Comparison of ENCODE assay signal across 14 cellular contexts in genomic region chr11:35227551-35228341, GRCh38.
DNase-seq lines count a peak whose midpoint lies in the region; ATAC-seq and TF ChIP-seq lines count a peak whose summit lies in the region.
"Had no signal": no experiment of that assay in that cellular context is flagged by ENCODE, and none has a peak within 500 bp of the region (broad histone marks: within the 10 kb centered on the region; RNA-seq: fewer than 3 reads in every experiment).

No MANE protein-coding gene starts in this region.

- peak overlapping the region; percentile 13; the same call in 1 of the 2 replicates for H4K91ac ChIP-seq in IMR-90 (ENCODE audit: insufficient read depth, low read depth, low read length)
- H4K91ac ChIP-seq in neuronal stem cell (ENCODE audit: low read depth, low read length, poor library complexity) = no peak overlapping the region

- dilution Hi-C loops in IMR-90 (cut with HindIII; ENCODE audit: low sequenced_read_pairs, unreplicated experiment) = no loop called here

- H3K9me3 Mint-ChIP-seq in activated naive CD8-positive, alpha-beta T cell (ENCODE audit: low read depth) = peaks cover 5% of the 10 kb centered on the region

- H3K9ac ChIP-seq in IMR-90 (ENCODE audit: low read depth, low read length) = no peak overlapping the region
- no peak overlapping the region for H3K9ac ChIP-seq in neuronal stem cell (ENCODE audit: low read depth, low read length, poor library complexity)
- H3K9ac ChIP-seq: KMS-11 had no signal

- H3K9me3 ChIP-seq in IMR-90 (ENCODE audit: control insufficient read depth, insufficient read depth, low read length) (no peaks in the 10 kb centered on the region), lung (ENCODE audit: control insufficient read depth in 2 of 2, insufficient read depth in 1 of 2, low read length in 1 of 2) (no peaks in the 10 kb centered on the region), neuronal stem cell (replicated peaks in 1 of 2; ENCODE audit: control insufficient read depth in 2 of 2, insufficient read depth in 1 of 2, low read depth in 1 of 2, low read length in 2 of 2) (no peaks in the 10 kb centered on the region)

- no peaks in the 10 kb centered on the region for H3K27me3 ChIP-seq in IMR-90 (ENCODE audit: control insufficient read depth, insufficient read depth, low read length)
- no peaks in the 10 kb centered on the region for H3K27me3 ChIP-seq in lung (ENCODE audit: control insufficient read depth, insufficient read depth)
- H3K27me3 ChIP-seq in neuronal stem cell (ENCODE audit: control insufficient read depth in 3 of 3, insufficient read depth in 3 of 3, low read depth in 1 of 3, low read length in 3 of 3) = no peaks in the 10 kb centered on the region

- H3K23ac ChIP-seq in IMR-90 (ENCODE audit: low read depth, low read length) = peak overlapping the region; percentile 7; the same call in 1 of the 2 replicates
- no peak overlapping the region for H3K23ac ChIP-seq in neuronal stem cell (ENCODE audit: low read depth, low read length, poor library complexity)

- H3K18ac ChIP-seq in IMR-90 (ENCODE audit: low read depth, low read length) = peak overlapping the region; percentile 63; the same call in 1 of the 2 replicates
- no peak overlapping the region for H3K18ac ChIP-seq in neuronal stem cell (ENCODE audit: low read length)

- TF ChIP-seq RAD21 in IMR-90 (IDR thresholded peaks at IDR 0.05; ENCODE audit: low read length) = no peak

- H3K4ac ChIP-seq in IMR-90 (ENCODE audit: low read depth, low read length) (peak overlapping the region; percentile 20; the same call in 1 of the 2 replicates), neuronal stem cell (ENCODE audit: low read length) (no peak overlapping the region)

- H4K5ac ChIP-seq in IMR-90 (ENCODE audit: low read depth, low read length) = peak overlapping the region; percentile 61

- no peak overlapping the region; the same call in 1 of the 2 replicates for H2BK20ac ChIP-seq in IMR-90 (ENCODE audit: low read depth, low read length)

- no peaks in the 10 kb centered on the region for H3K27me3 Mint-ChIP-seq in activated naive CD8-positive, alpha-beta T cell

- H3K27ac ChIP-seq in IMR-90 (ENCODE audit: insufficient read depth, low read length) (peak overlapping the region; percentile 67; the same call in 1 of the 2 replicates), lung (ENCODE audit: low read depth in 1 of 2, low read length in 1 of 2) (peak overlapping the region in 1 of 2 donors; percentile 61), neuronal stem cell (replicated peaks; ENCODE audit: low read length) (no peak overlapping the region)
- H3K27ac ChIP-seq: KMS-11 had no signal

- peak overlapping the region; percentile 73 for H3K27ac Mint-ChIP-seq in activated naive CD8-positive, alpha-beta T cell

- intact Hi-C loops in IMR-90 (cut with micrococcal nuclease) = no loop called here

- no peak overlapping the region for H2AK9ac ChIP-seq in IMR-90 (replicated peaks; ENCODE audit: low read depth, low read length, poor library complexity)

- POLR2A ChIA-PET in IMR-90 (lab: Charles Lee; ENCODE audit: unreplicated experiment) = no interaction called here

- peaks cover 28% of the 10 kb centered on the region for H3K4me1 Mint-ChIP-seq in activated naive CD8-positive, alpha-beta T cell (ENCODE audit: low read depth)

- peak overlapping the region; percentile 62 for H2BK5ac ChIP-seq in IMR-90 (ENCODE audit: low read depth, low read length, poor library complexity, severe bottlenecking)
- H2BK5ac ChIP-seq in neuronal stem cell (ENCODE audit: low read length) = no peak overlapping the region

- H3K4me3 ChIP-seq in IMR-90 (ENCODE audit: insufficient read depth, low read depth, low read length) (no peak overlapping the region), lung (no peak overlapping the region), neuronal stem cell (ENCODE audit: low read length in 2 of 2) (no peak overlapping the region)

- no peak overlapping the region for H3K56ac ChIP-seq in IMR-90 (ENCODE audit: extremely low read depth, insufficient read depth, low read length)

- ATAC-seq in IMR-90 (ENCODE audit: low read depth) = no peak
- ATAC-seq in lung (ENCODE audit: insufficient read depth, low FRiP score) = peak; percentile 66
- no peak for ATAC-seq in GM21423 (IDR thresholded peaks at IDR 0.05; ENCODE audit: unreplicated experiment)

- H2AFZ ChIP-seq in IMR-90 (replicated peaks; ENCODE audit: low read length, poor library complexity) (no peak overlapping the region), neuronal stem cell (ENCODE audit: low read length) (no peak overlapping the region)

- DNase-seq in Ammon's horn (ENCODE audit: low spot score) (peak; percentile 26), IMR-90 (peak; percentile 55), lung (ENCODE audit: low spot score) (no peak), neuronal stem cell (ENCODE audit: low spot score) (no peak), NCI-H1417 (lab: John Stamatoyannopoulos, UW) (no peak), GM13976 (ENCODE audit: low spot score) (no peak)
- DNase-seq: activated T-cell treated with anti-CD3 and anti-CD28 coated beads, Interleukin-2, amount 50 U/mL, for 48 hours; COR-L47; head of caudate nucleus; NCI-H510A treated with DMSO at 0.1 percent for 48 hours; T-helper 2 cell had no signal

- no peak overlapping the region for H2BK120ac ChIP-seq in IMR-90 (ENCODE audit: low read depth, low read length)
- no peak overlapping the region for H2BK120ac ChIP-seq in neuronal stem cell (ENCODE audit: low read depth, low read length)

- H3K4me2 ChIP-seq in IMR-90 (ENCODE audit: low read depth, low read length) = no peak overlapping the region
- no peak overlapping the region for H3K4me2 ChIP-seq in neuronal stem cell (ENCODE audit: insufficient read depth, low read length, poor library complexity, severe bottlenecking)
- H3K4me2 ChIP-seq: KMS-11 had no signal

- no CpG with 5 or more reads among the region's 5 CpGs for WGBS in IMR-90 (ENCODE audit: extremely low coverage in 2 of 2, insufficient read length in 1 of 2), 2 experiments
- 28 to 55% methylated on average over 5 of the region's 5 CpGs for WGBS in lung, 2 donors
- no CpG with 5 or more reads among the region's 5 CpGs for WGBS in neuronal stem cell (ENCODE audit: extremely low coverage in 2 of 2, insufficient read length in 2 of 2, insufficient replicate concordance in 1 of 2), 2 donors

- peaks cover 16% of the 10 kb centered on the region for H3K4me1 ChIP-seq in IMR-90 (ENCODE audit: control insufficient read depth, insufficient read depth, low read length)
- H3K4me1 ChIP-seq in lung (ENCODE audit: control insufficient read depth in 2 of 2, insufficient read depth in 2 of 2, low read length in 2 of 2) = peaks cover 0 to 3% of the 10 kb centered on the region in 2 donors
- peaks cover 6 to 12% of the 10 kb centered on the region in 2 donors for H3K4me1 ChIP-seq in neuronal stem cell (ENCODE audit: control insufficient read depth in 2 of 2, insufficient read depth in 1 of 2, low read depth in 1 of 2, low read length in 2 of 2)

- H4K20me1 ChIP-seq in IMR-90 (ENCODE audit: insufficient read depth, low read length) = no peaks in the 10 kb centered on the region

- no peak overlapping the region for H2BK12ac ChIP-seq in neuronal stem cell (ENCODE audit: low read length)

- H3K36me3 ChIP-seq in IMR-90 (ENCODE audit: control insufficient read depth, insufficient read depth, low read length) = peaks cover 57% of the 10 kb centered on the region
- H3K36me3 ChIP-seq in lung (ENCODE audit: control insufficient read depth in 2 of 2, insufficient read depth in 2 of 2, low read length in 2 of 2) = peaks cover 18 to 19% of the 10 kb centered on the region in 2 donors
- H3K36me3 ChIP-seq in neuronal stem cell (replicated peaks in 1 of 2; ENCODE audit: control insufficient read depth in 2 of 2, insufficient read depth in 2 of 2, low read length in 2 of 2) = no peaks in the 10 kb centered on the region

- H3K79me1 ChIP-seq in IMR-90 (ENCODE audit: low read depth in 1 of 2, low read length in 2 of 2) = peaks cover 6 to 67% of the 10 kb centered on the region in 2 experiments
- no peaks in the 10 kb centered on the region for H3K79me1 ChIP-seq in neuronal stem cell (ENCODE audit: low read depth, low read length)

- H2AK5ac ChIP-seq in IMR-90 (ENCODE audit: low read depth, low read length) (0 out of 2 replicates have a peak overlapping the region, but pooled peaks have one; percentile 11), neuronal stem cell (ENCODE audit: low read depth, low read length) (no peak overlapping the region)

- peaks cover 5% of the 10 kb centered on the region; the same call in 1 of the 2 replicates for H3K9me1 ChIP-seq in IMR-90 (ENCODE audit: insufficient read depth, low read length)

- TF ChIP-seq CTCF in IMR-90 (conservative IDR thresholded peaks at IDR 0.05; ENCODE audit: low read depth, low read length) (no peak), lung (IDR thresholded peaks at IDR 0.05; ENCODE audit: control extremely low read depth, extremely low read depth) (no peak), GM13976 (IDR thresholded peaks at IDR 0.05; ENCODE audit: borderline replicate concordance, control extremely low read depth, extremely low read depth, insufficient read depth, missing control alignments) (no peak)

- peaks cover 60% of the 10 kb centered on the region for H3K36me3 Mint-ChIP-seq in activated naive CD8-positive, alpha-beta T cell

- H4K8ac ChIP-seq in IMR-90 (ENCODE audit: low read depth in 2 of 2, low read length in 2 of 2) (peak overlapping the region; percentile 6 to 44; a peak in 3 of 4 replicates), neuronal stem cell (ENCODE audit: low read depth, low read length) (no peak overlapping the region)

- no TSS peak for BruUV-seq in IMR-90 (replicated peaks; lab: Mats Ljungman, UMichigan)

- in situ Hi-C loops in IMR-90 (cut with MboI; ENCODE audit: low sequenced_read_pairs) (no loop called here), GM13976 (cut with MboI; ENCODE audit: low sequenced_read_pairs, unreplicated experiment) (no loop called here)

- H3K4me3 Mint-ChIP-seq in activated naive CD8-positive, alpha-beta T cell = no peak overlapping the region

- peak overlapping the region; percentile 44; the same call in 1 of the 2 replicates for H3K14ac ChIP-seq in IMR-90 (replicated peaks; ENCODE audit: low read depth, low read length)
- no peak overlapping the region for H3K14ac ChIP-seq in neuronal stem cell (ENCODE audit: low read length)

- TF ChIP-seq POLR2A in IMR-90 (IDR thresholded peaks at IDR 0.05; ENCODE audit: low read depth, low read length) = no peak

- CTCF ChIA-PET in IMR-90 (lab: Yijun Ruan, JAX) = no interaction called here

- no peak overlapping the region for H2BK15ac ChIP-seq in IMR-90 (ENCODE audit: low read depth, low read length)
- H2BK15ac ChIP-seq in neuronal stem cell (ENCODE audit: low read length) = no peak overlapping the region

TF ChIP-seq in IMR-90, 13 proteins besides CTCF, POLR2A, EP300 and RAD21:
- TF ChIP-seq RFX5 (IDR thresholded peaks at IDR 0.05; ENCODE audit: low read depth, low read length) = no peak
- TF ChIP-seq CEBPB (IDR thresholded peaks at IDR 0.05; ENCODE audit: low read depth, low read length) = peak; percentile 82

Comparison
In these comparisons a context has a peak if more than half of its experiments do, and no peak if none do; other contexts are left out.
1. DNase-seq: peak in Ammon's horn (single experiment) and IMR-90 (single experiment); none in lung (single experiment), neuronal stem cell (single experiment), NCI-H1417 (0 of 3) and GM13976 (single experiment).